ENCODE assay signal across 1 cellular context in genomic region chrX:24231780-24232179, GRCh38.
TF ChIP-seq lines count a peak whose summit lies in the region.

No MANE protein-coding gene starts in this region.

TF ChIP-seq in K562, 482 proteins besides CTCF, POLR2A, EP300 and RAD21 (continued from another document):
- no peak for TF ChIP-seq REST (CRISPR knock-in tag; IDR thresholded peaks at IDR 0.05; ENCODE audit: low read depth)
- no peak for TF ChIP-seq ZBTB12 (CRISPR knock-in tag; IDR thresholded peaks at IDR 0.05)
- no peak for TF ChIP-seq CREB1 (IDR thresholded peaks at IDR 0.05)
- no peak for TF ChIP-seq CREB1 (CRISPR knock-in tag; IDR thresholded peaks at IDR 0.05)
